8 cellular contexts compared by ENCODE assay signal in the genomic region with DNA sequence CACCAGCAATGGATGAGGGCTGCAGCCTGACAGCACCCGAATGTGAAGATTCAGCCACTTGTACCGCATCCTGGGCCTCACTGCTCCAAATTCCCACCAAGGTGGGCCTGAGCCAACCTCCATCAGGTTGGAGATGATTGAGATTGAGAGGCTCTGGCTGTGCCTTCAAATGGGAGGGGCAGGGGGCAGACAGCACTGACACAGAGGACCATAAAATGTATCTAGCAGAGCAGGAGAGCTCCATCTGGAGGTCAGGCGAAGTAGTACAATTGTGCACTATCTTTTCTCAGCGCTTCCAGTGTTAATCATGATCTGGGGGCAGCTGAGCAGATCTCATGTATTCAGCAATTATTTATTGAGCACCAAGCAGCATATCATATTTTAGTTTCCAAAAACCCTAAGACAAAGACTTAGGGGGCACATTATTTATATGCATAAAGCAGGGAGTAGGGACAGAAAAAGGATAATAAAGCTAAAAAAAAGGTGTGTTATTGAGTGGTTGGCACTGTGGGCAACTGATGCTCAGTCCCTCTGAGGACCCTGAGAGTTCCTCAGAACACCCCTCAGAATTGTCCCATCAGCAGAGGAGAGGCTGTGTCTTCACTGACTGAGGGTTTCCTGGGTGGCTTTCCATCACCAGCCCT. TPM values are rescaled to one million over a fixed set of nuclear protein-coding genes. Genes with fewer than 3 reads are reported as not detected.
A peak's percentile ranks its signal among the peaks of the same experiment; 100 is the strongest.
DNase-seq lines count a peak whose midpoint lies in the region; ATAC-seq and TF ChIP-seq lines count a peak whose summit lies in the region.

No MANE protein-coding gene starts in this region.

- H3K36me3 Mint-ChIP-seq in activated naive CD4-positive, alpha-beta T cell treated with anti-CD3 and anti-CD28 coated beads, Interleukin-2, amount 10 ng/mL, durations not matched to agents 7 days and 5 days = no peaks in the 10 kb centered on the region

- no peaks in the 10 kb centered on the region for H3K27me3 Mint-ChIP-seq in activated naive CD4-positive, alpha-beta T cell treated with anti-CD3 and anti-CD28 coated beads, Interleukin-2, amount 10 ng/mL, durations not matched to agents 7 days and 5 days

- DNase-seq in EH (ENCODE audit: low read depth) = peak; percentile 62
- DNase-seq in RWPE2 (ENCODE audit: low spot score) = no peak
- peak; percentile 74 for DNase-seq in activated naive CD4-positive, alpha-beta T cell treated with anti-CD3 and anti-CD28 coated beads, Interleukin-2, amount 10 ng/mL, durations not matched to agents 7 days and 5 days
- no peak for DNase-seq in right atrium auricular region (ENCODE audit: low spot score)
- peak; percentile 68 for DNase-seq in stimulated activated CD4-positive, alpha-beta T cell treated with anti-CD3 and anti-CD28 coated beads, Interleukin-15, amount 100 ng/mL, for 24 hours
- DNase-seq in ovary = no peak

- no peak overlapping the region for H3K4me3 Mint-ChIP-seq in activated naive CD4-positive, alpha-beta T cell treated with anti-CD3 and anti-CD28 coated beads, Interleukin-2, amount 10 ng/mL, durations not matched to agents 7 days and 5 days

- H3K9me3 Mint-ChIP-seq in activated naive CD4-positive, alpha-beta T cell treated with anti-CD3 and anti-CD28 coated beads, Interleukin-2, amount 10 ng/mL, durations not matched to agents 7 days and 5 days = no peaks in the 10 kb centered on the region

- no peaks in the 10 kb centered on the region for H3K9me3 ChIP-seq in RWPE2 (ENCODE audit: severe bottlenecking)
- H3K9me3 ChIP-seq in right atrium auricular region = no peaks in the 10 kb centered on the region
- no peaks in the 10 kb centered on the region for H3K9me3 ChIP-seq in ovary

- H3K36me3 ChIP-seq in RWPE2 (ENCODE audit: low read depth) = no peaks in the 10 kb centered on the region
- no peaks in the 10 kb centered on the region for H3K36me3 ChIP-seq in right atrium auricular region
- H3K36me3 ChIP-seq in ovary = no peaks in the 10 kb centered on the region

- H3K4me1 ChIP-seq in RWPE2 (ENCODE audit: insufficient read depth, poor library complexity, severe bottlenecking) (peaks cover 32% of the 10 kb centered on the region), right atrium auricular region (peaks cover 0 to 10% of the 10 kb centered on the region in 2 donors), ovary (ENCODE audit: insufficient read depth) (peaks cover 12% of the 10 kb centered on the region)

- no peaks in the 10 kb centered on the region for H3K27me3 ChIP-seq in RWPE2 (ENCODE audit: insufficient read depth, poor library complexity, severe bottlenecking)
- H3K27me3 ChIP-seq in right atrium auricular region = no peaks in the 10 kb centered on the region
- no peaks in the 10 kb centered on the region for H3K27me3 ChIP-seq in ovary

- no peak overlapping the region for H3K27ac Mint-ChIP-seq in activated naive CD4-positive, alpha-beta T cell treated with anti-CD3 and anti-CD28 coated beads, Interleukin-2, amount 10 ng/mL, durations not matched to agents 7 days and 5 days

- H3K27ac ChIP-seq in RWPE2 (ENCODE audit: poor library complexity, severe bottlenecking) (no peak overlapping the region), right atrium auricular region (no peak overlapping the region), ovary (no peak overlapping the region)

- TF ChIP-seq POLR2A in ovary (IDR thresholded peaks at IDR 0.05) = no peak

- ATAC-seq in GM21381 (IDR thresholded peaks at IDR 0.05; ENCODE audit: unreplicated experiment) (peak; percentile 78), HG03565 (IDR thresholded peaks at IDR 0.05; ENCODE audit: unreplicated experiment) (peak; percentile 81), RWPE2 (ENCODE audit: low read depth) (no peak)

- WGBS in ovary, 3 donors = 83 to 90% (median 88%) methylated on average over 4 of the region's 4 CpGs

- peak; percentile 62 for TF ChIP-seq CTCF in RWPE2 (IDR thresholded peaks at IDR 0.05; ENCODE audit: poor library complexity, severe bottlenecking)
- peak; percentile 21 to 69 for TF ChIP-seq CTCF in right atrium auricular region (IDR thresholded peaks at IDR 0.05)
- TF ChIP-seq CTCF in ovary (IDR thresholded peaks at IDR 0.05) = peak in 1 of 3 donors; percentile 14

- TF ChIP-seq EP300 in ovary (IDR thresholded peaks at IDR 0.05) = no peak

- peaks cover 15% of the 10 kb centered on the region for H3K4me1 Mint-ChIP-seq in activated naive CD4-positive, alpha-beta T cell treated with anti-CD3 and anti-CD28 coated beads, Interleukin-2, amount 10 ng/mL, durations not matched to agents 7 days and 5 days

- CTCF ChIA-PET in activated naive CD4-positive, alpha-beta T cell treated with anti-CD3 and anti-CD28 coated beads, Interleukin-2, amount 10 ng/mL, durations not matched to agents 7 days and 5 days (lab: Charles Lee) = interaction anchor here (0.5 to 8.1 kb wide), 29 partner anchors 9 to 251 kb away, joined by 3 to 62 read pairs (median 4); no protein-coding TSS in a partner anchor

- intact Hi-C loops in ovary (cut with DNase I) = no loop called here

- H3K4me3 ChIP-seq in RWPE2 (ENCODE audit: severe bottlenecking) (no peak overlapping the region), right atrium auricular region (no peak overlapping the region), ovary (no peak overlapping the region)

RNA-seq across cellular contexts. Expression of a gene that starts 31.6 kb away (rescaled TPM):
- total RNA-seq in right atrium auricular region (1 to 10 TPM; 1.0 to 2.9 TPM), ovary (10 to 100 TPM in 4 of 7 donors, 1 to 10 TPM in 3; 5.9 to 20.1 (median 14.1) TPM)
- polyA plus RNA-seq in ovary = 10 to 100 TPM in 1 of 2 donors, 1 to 10 TPM in 1; 8.6 to 23.6 TPM

Comparison
In these comparisons a context has a peak if more than half of its experiments do, and no peak if none do; other contexts are left out.
1. DNase-seq: peak in EH (single experiment), activated naive CD4-positive, alpha-beta T cell treated with anti-CD3 and anti-CD28 coated beads, Interleukin-2, amount 10 ng/mL, durations not matched to agents 7 days and 5 days (single experiment) and stimulated activated CD4-positive, alpha-beta T cell treated with anti-CD3 and anti-CD28 coated beads, Interleukin-15, amount 100 ng/mL, for 24 hours (single experiment); none in RWPE2 (single experiment), right atrium auricular region (single experiment) and ovary (0 of 5).